In the genomic region with DNA sequence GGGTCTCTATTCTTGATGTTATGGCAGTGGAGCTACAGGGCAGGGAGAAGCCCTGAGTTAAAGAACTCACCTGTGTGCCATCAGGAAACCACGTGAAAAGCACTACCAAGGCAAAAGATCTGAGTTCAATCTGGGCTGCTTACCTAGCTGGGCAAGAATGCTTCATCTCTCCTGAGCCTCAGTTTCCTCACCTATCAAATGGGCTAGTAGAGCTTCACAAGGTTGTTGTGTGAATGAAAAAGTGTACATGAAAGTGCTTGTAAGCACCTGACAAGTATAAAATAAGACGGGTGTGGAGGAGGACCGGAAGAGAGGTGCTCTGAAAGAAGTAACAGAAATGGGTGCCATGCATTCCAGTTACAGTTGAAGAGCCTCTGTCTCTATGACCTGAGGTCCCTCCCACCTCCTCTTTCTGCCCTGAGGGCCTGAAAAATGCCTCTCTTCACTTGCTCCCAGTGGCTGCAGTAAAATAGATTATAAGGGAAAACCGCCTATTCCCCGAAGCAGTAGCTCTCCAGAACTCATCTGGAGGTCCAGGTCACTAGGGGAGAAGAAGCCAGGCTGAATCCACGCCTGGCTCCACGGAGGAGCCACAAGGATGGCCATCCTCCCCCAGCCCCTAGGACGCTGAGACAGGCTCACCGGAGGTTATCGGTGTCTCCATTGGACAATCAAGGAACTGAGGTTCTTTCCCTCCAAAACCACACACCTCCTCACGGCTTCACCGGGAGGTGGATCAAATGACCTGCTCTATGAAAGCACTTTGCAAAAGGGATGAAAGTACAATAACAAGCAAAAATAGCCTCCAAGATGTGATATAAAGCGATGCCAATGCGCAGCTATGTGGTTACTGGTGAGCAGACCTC, we compare ENCODE assay signal across 8 cellular contexts. TPM values are rescaled to one million over a fixed set of nuclear protein-coding genes. Genes with fewer than 3 reads are reported as not detected.
DNase-seq lines count a peak whose midpoint lies in the region; ATAC-seq, FAIRE-seq and TF ChIP-seq lines count a peak whose summit lies in the region.

No MANE protein-coding gene starts in this region.

- peak overlapping the region in 4 of 8 donors; percentile 23 to 64 (median 52) for H3K27ac Mint-ChIP-seq in CD8-positive, alpha-beta memory T cell
- no peak overlapping the region for H3K27ac Mint-ChIP-seq in dendritic cell treated with granulocyte-macrophage colony-stimulating factor and Interleukin-4, amounts not matched to agents 40 ng/mL and 50 ng/mL, for 4 days

- H3K4me1 ChIP-seq in CD8-positive, alpha-beta memory T cell (ENCODE audit: insufficient read depth, low read length), result peaks cover 12% of the 10 kb centered on the region

- DNase-seq in CD8-positive, alpha-beta memory T cell, result no peak
- DNase-seq in NCI-H128 (lab: John Stamatoyannopoulos, UW; ENCODE audit: unreplicated experiment), result peak; percentile 27
- no peak for DNase-seq in NOMO-1 treated with dmso at 0.1 percent for 144 hours (lab: John Stamatoyannopoulos, UW; ENCODE audit: unreplicated experiment)
- no peak for DNase-seq in effector CD8-positive, alpha-beta T cell (lab: John Stamatoyannopoulos, UW)
- no peak for DNase-seq in D721Med (ENCODE audit: insufficient read length, low spot score)

- no peak for FAIRE-seq in D721Med (lab: Jason Lieb, UNC)

- no peaks in the 10 kb centered on the region for H3K36me3 Mint-ChIP-seq in CD8-positive, alpha-beta memory T cell
- H3K36me3 Mint-ChIP-seq in dendritic cell treated with granulocyte-macrophage colony-stimulating factor and Interleukin-4, amounts not matched to agents 40 ng/mL and 50 ng/mL, for 4 days (ENCODE audit: low read depth), result peaks cover 7% of the 10 kb centered on the region

- H3K79me2 ChIP-seq in neural cell (replicated peaks; ENCODE audit: insufficient read depth, low read length), result peaks cover 66% of the 10 kb centered on the region

- H3K9me3 ChIP-seq in CD8-positive, alpha-beta memory T cell (ENCODE audit: low read length), result no peaks in the 10 kb centered on the region
- H3K9me3 ChIP-seq in neural cell (ENCODE audit: low read length), result no peaks in the 10 kb centered on the region

- peaks cover 15% of the 10 kb centered on the region for H3K27me3 ChIP-seq in CD8-positive, alpha-beta memory T cell (ENCODE audit: insufficient read depth, low read length, poor library complexity, severe bottlenecking)
- H3K27me3 ChIP-seq in neural cell (ENCODE audit: insufficient read depth, low read depth, low read length), result no peaks in the 10 kb centered on the region

- intact Hi-C loops in dendritic cell treated with granulocyte-macrophage colony-stimulating factor and Interleukin-4, amounts not matched to agents 40 ng/mL and 50 ng/mL, for 4 days (cut with micrococcal nuclease), result loop anchor here (5.0 kb wide), 1 partner anchor 53 kb away; no protein-coding TSS in a partner anchor

- peaks cover 16 to 21% (median 17%) of the 10 kb centered on the region in 3 donors for H3K4me1 Mint-ChIP-seq in CD8-positive, alpha-beta memory T cell
- peaks cover 21% of the 10 kb centered on the region for H3K4me1 Mint-ChIP-seq in dendritic cell treated with granulocyte-macrophage colony-stimulating factor and Interleukin-4, amounts not matched to agents 40 ng/mL and 50 ng/mL, for 4 days (ENCODE audit: low read depth)

- peak overlapping the region; percentile 41 for H2AFZ ChIP-seq in neural cell (ENCODE audit: low read depth, low read length)

- no peak for ATAC-seq in HG02623 (IDR thresholded peaks at IDR 0.05; ENCODE audit: unreplicated experiment)

- H3K9me2 ChIP-seq in neural cell (ENCODE audit: insufficient read depth, low read length), result no peaks in the 10 kb centered on the region

- peak overlapping the region; percentile 85 for H3K4me2 ChIP-seq in neural cell (ENCODE audit: low read length)

- H4K20me1 ChIP-seq in neural cell (ENCODE audit: insufficient read depth), result no peaks in the 10 kb centered on the region

- no peaks in the 10 kb centered on the region for H3K36me3 ChIP-seq in CD8-positive, alpha-beta memory T cell (ENCODE audit: insufficient read depth, low read length)
- peaks cover 5% of the 10 kb centered on the region for H3K36me3 ChIP-seq in neural cell (ENCODE audit: insufficient read depth, low read length)

- H3K4me3 Mint-ChIP-seq in CD8-positive, alpha-beta memory T cell, result peak overlapping the region; percentile 67 to 91 (median 85)
- peak overlapping the region; percentile 74 for H3K4me3 Mint-ChIP-seq in dendritic cell treated with granulocyte-macrophage colony-stimulating factor and Interleukin-4, amounts not matched to agents 40 ng/mL and 50 ng/mL, for 4 days

- peaks cover 0 to 4% (median 0%) of the 10 kb centered on the region in 5 donors for H3K9me3 Mint-ChIP-seq in CD8-positive, alpha-beta memory T cell
- no peaks in the 10 kb centered on the region for H3K9me3 Mint-ChIP-seq in dendritic cell treated with granulocyte-macrophage colony-stimulating factor and Interleukin-4, amounts not matched to agents 40 ng/mL and 50 ng/mL, for 4 days

- peak overlapping the region; percentile 51 for H3K4me3 ChIP-seq in CD8-positive, alpha-beta memory T cell (ENCODE audit: low read length)
- H3K4me3 ChIP-seq in neural cell (ENCODE audit: low read length), result peak overlapping the region; percentile 96

- no peak for TF ChIP-seq EP300 in neural cell (conservative IDR thresholded peaks at IDR 0.05; ENCODE audit: poor library complexity, severe bottlenecking)

- peak overlapping the region; percentile 91 for H3K9ac ChIP-seq in neural cell (ENCODE audit: low read length)

- no peaks in the 10 kb centered on the region for H3F3A ChIP-seq in neural cell (ENCODE audit: insufficient read depth, low read length, poor library complexity, severe bottlenecking)

- no peak for TF ChIP-seq CTCF in neural cell (IDR thresholded peaks at IDR 0.05; ENCODE audit: poor library complexity, severe bottlenecking)
- TF ChIP-seq CTCF in D721Med (IDR thresholded peaks at IDR 0.05; ENCODE audit: insufficient read depth, missing control alignments), result no peak

- TF ChIP-seq RAD21 in neural cell (conservative IDR thresholded peaks at IDR 0.05), result no peak

- no peak overlapping the region for H3K27ac ChIP-seq in CD8-positive, alpha-beta memory T cell (ENCODE audit: low read depth, low read length)
- H3K27ac ChIP-seq in neural cell (ENCODE audit: low read length), result peak overlapping the region; percentile 74

- H3K27me3 Mint-ChIP-seq in CD8-positive, alpha-beta memory T cell, result peaks cover 39 to 66% of the 10 kb centered on the region in 2 donors
- H3K27me3 Mint-ChIP-seq in dendritic cell treated with granulocyte-macrophage colony-stimulating factor and Interleukin-4, amounts not matched to agents 40 ng/mL and 50 ng/mL, for 4 days, result peaks cover 50% of the 10 kb centered on the region

- CTCF ChIA-PET in CD8-positive, alpha-beta memory T cell (lab: Charles Lee), result interaction anchor here (1.1 to 1.5 kb wide), 2 partner anchors 10 to 12 kb away, joined by 3 to 5 read pairs; no protein-coding TSS in a partner anchor

- POLR2A ChIA-PET in CD8-positive, alpha-beta memory T cell (lab: Charles Lee), result no interaction called here

TF ChIP-seq in neural cell, 6 proteins besides CTCF, POLR2A, EP300 and RAD21:
- no peak for TF ChIP-seq SMC3 (conservative IDR thresholded peaks at IDR 0.05; ENCODE audit: poor library complexity)
TF ChIP-seq in neural cell: peak in this region for 0.

RNA-seq across cellular contexts. Expression of a gene that starts 1.4 kb away (rescaled TPM):
- under 1 TPM; 0.48 to 0.73 TPM for total RNA-seq in CD8-positive, alpha-beta memory T cell
- polyA plus RNA-seq in CD8-positive, alpha-beta memory T cell, result 0.10 TPM
- polyA plus RNA-seq in neural cell, result 39.0 and 45.5 TPM in 2 replicates
- 84.2 and 84.4 TPM in 2 replicates for polyA minus RNA-seq in neural cell

RNA-seq across cellular contexts. Expression of a gene that starts 43.4 kb away (rescaled TPM):
- 10 to 100 TPM; 41.5 to 46.9 TPM for total RNA-seq in CD8-positive, alpha-beta memory T cell
- 38.0 TPM for polyA plus RNA-seq in CD8-positive, alpha-beta memory T cell
- 98.1 and 131 TPM in 2 replicates for polyA plus RNA-seq in neural cell
- polyA minus RNA-seq in neural cell, result 92.3 and 106 TPM in 2 replicates

Comparison
In these comparisons a context has a peak if more than half of its experiments do, and no peak if none do; other contexts are left out.
1. RNA of a gene that starts 1.4 kb away (polyA plus RNA-seq): 39.0 to 45.5 TPM in neural cell; 0.10 TPM in CD8-positive, alpha-beta memory T cell (single experiment); every median in the first group is over 10 times any median in the second.